Comparison of ENCODE assay signal across 33 cellular contexts in genomic region chr1:248471154-248471553, GRCh38. TPM values are rescaled to one million over a fixed set of nuclear protein-coding genes. Genes with fewer than 3 reads are reported as not detected.
"Had no signal": no experiment of that assay in that cellular context is flagged by ENCODE, and none has a peak within 500 bp of the region (broad histone marks: within the 10 kb centered on the region; RNA-seq: fewer than 3 reads in every experiment).

No MANE protein-coding gene starts in this region.

- H3K4me1 ChIP-seq: colonic mucosa, esophagus squamous epithelium, gastrocnemius medialis, heart right ventricle, left lung, lower lobe of right lung had no signal

- H3K36me3 ChIP-seq: colonic mucosa, esophagus squamous epithelium, gastrocnemius medialis, heart right ventricle, left lung, lower lobe of right lung had no signal

- ATAC-seq: effector memory CD8-positive, alpha-beta T cell; esophagus mucosa; gastrocnemius medialis; heart right ventricle; left cardiac atrium; left lung; left ventricle myocardium superior; lower lobe of right lung; mucosa of descending colon had no signal

- H3K27me3 ChIP-seq: colonic mucosa, esophagus squamous epithelium, gastrocnemius medialis, heart right ventricle, left lung had no signal

- FAIRE-seq: endometrium, islet of Langerhans, keratinocyte had no signal

- H3K9me3 ChIP-seq: colonic mucosa, esophagus squamous epithelium, gastrocnemius medialis, left lung, lower lobe of right lung, mucosa of descending colon had no signal

- H3K4me3 ChIP-seq: colonic mucosa, esophagus squamous epithelium, gastrocnemius medialis, heart right ventricle, left lung, lower lobe of right lung, mucosa of descending colon had no signal

- H3K27ac ChIP-seq: colonic mucosa, epithelial cell of prostate, esophagus squamous epithelium, gastrocnemius medialis, heart right ventricle, left lung, lower lobe of right lung had no signal

- DNase-seq: colonic mucosa; cortex of kidney; effector CD8-positive, alpha-beta T cell; effector memory CD8-positive, alpha-beta T cell; endodermal cell; erythroblast; esophagus squamous epithelium; foreskin fibroblast; foreskin melanocyte; gastrocnemius medialis; glutamatergic neuron; head of caudate nucleus; heart right ventricle; hippocampal formation; left cardiac atrium; left lung; left ventricle myocardium superior; lower lobe of right lung; mesenchymal stem cell; mucosa of descending colon had no signal

RNA-seq across cellular contexts. Expression of gene OR2T3, which starts 2.0 kb away (rescaled TPM):
- total RNA-seq: colonic mucosa, dermis microvascular lymphatic vessel endothelial cell, endodermal cell, esophagus mucosa, esophagus squamous epithelium, gastrocnemius medialis, glomerular endothelial cell, heart right ventricle, kidney epithelial cell, left cardiac atrium, left lung, left ventricle myocardium superior, lower leg skin, lower lobe of right lung, lung microvascular endothelial cell, mesenteric fat pad, mesothelial cell of epicardium, mucosa of descending colon, myocyte had no signal
- polyA plus RNA-seq: heart right ventricle, keratinocyte had no signal

RNA-seq across cellular contexts. Expression of gene OR2T5, which starts 17.2 kb away (rescaled TPM):
- total RNA-seq: colonic mucosa, dermis microvascular lymphatic vessel endothelial cell, endodermal cell, esophagus mucosa, esophagus squamous epithelium, gastrocnemius medialis, glomerular endothelial cell, heart right ventricle, kidney epithelial cell, left cardiac atrium, left lung, left ventricle myocardium superior, lower leg skin, lower lobe of right lung, lung microvascular endothelial cell, mesenteric fat pad, mesothelial cell of epicardium, mucosa of descending colon, myocyte had no signal
- polyA plus RNA-seq: heart right ventricle, keratinocyte had no signal

RNA-seq across cellular contexts. Expression of gene OR2T2, which starts 25.7 kb away (rescaled TPM):
- total RNA-seq: colonic mucosa, dermis microvascular lymphatic vessel endothelial cell, endodermal cell, esophagus mucosa, esophagus squamous epithelium, gastrocnemius medialis, glomerular endothelial cell, heart right ventricle, kidney epithelial cell, left cardiac atrium, left lung, left ventricle myocardium superior, lower leg skin, lower lobe of right lung, lung microvascular endothelial cell, mesenteric fat pad, mesothelial cell of epicardium, mucosa of descending colon, myocyte had no signal
- polyA plus RNA-seq: heart right ventricle, keratinocyte had no signal

RNA-seq across cellular contexts. Expression of gene OR2G6, which starts 36.7 kb away (rescaled TPM):
- total RNA-seq: colonic mucosa, dermis microvascular lymphatic vessel endothelial cell, endodermal cell, esophagus mucosa, esophagus squamous epithelium, gastrocnemius medialis, glomerular endothelial cell, heart right ventricle, kidney epithelial cell, left lung, left ventricle myocardium superior, lower leg skin, lower lobe of right lung, lung microvascular endothelial cell, mesenteric fat pad, mucosa of descending colon, myocyte had no signal
- polyA plus RNA-seq: heart right ventricle, keratinocyte had no signal
